Comparison of ENCODE assay signal across 23 cellular contexts in the genomic region with DNA sequence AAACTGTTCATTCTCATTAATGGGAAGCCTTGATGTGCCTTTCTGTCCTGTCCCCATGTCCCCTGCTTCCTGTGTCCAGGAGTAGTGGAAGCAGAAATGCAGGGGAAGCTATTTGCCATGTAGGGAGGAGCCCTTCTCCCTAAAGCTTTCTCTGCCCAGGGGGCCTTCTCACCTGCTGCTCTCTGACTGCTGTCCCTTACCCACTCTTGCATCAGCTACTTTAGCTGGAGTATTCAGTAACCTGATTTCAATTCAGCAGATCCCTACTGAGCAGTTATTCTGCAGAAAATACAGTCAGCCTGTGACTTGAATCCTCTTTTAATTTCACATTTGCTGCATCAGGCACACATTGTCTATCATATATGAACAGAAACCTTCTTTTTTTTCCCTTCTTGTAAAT.
DNase-seq lines count a peak whose midpoint lies in the region; ATAC-seq lines count a peak whose summit lies in the region.
"Had no signal": no experiment of that assay in that cellular context is flagged by ENCODE, and none has a peak within 500 bp of the region (broad histone marks: within the 10 kb centered on the region; RNA-seq: fewer than 3 reads in every experiment).

No MANE protein-coding gene starts in this region.

- no peaks in the 10 kb centered on the region for H3K36me3 ChIP-seq in iPS-15b (ENCODE audit: control insufficient read depth, insufficient read depth, low read length)
- H3K36me3 ChIP-seq: adrenal gland had no signal

- H3K4me3 ChIP-seq in iPS-15b (ENCODE audit: low read depth, low read length) = no peak overlapping the region
- H3K4me3 ChIP-seq: adrenal gland, mucosa of descending colon, vagina had no signal

- H3K9ac ChIP-seq in iPS-15b (ENCODE audit: low read depth, low read length) = peak overlapping the region; percentile 5
- H3K9ac ChIP-seq: SK-N-SH had no signal

- H3K4me1 ChIP-seq in iPS-15b (ENCODE audit: control insufficient read depth, insufficient read depth, low read length) = peaks cover 19% of the 10 kb centered on the region
- H3K4me1 ChIP-seq: adrenal gland had no signal

- DNase-seq in NCI-H2171 treated with DMSO at 0.1 percent for 48 hours (lab: John Stamatoyannopoulos, UW) (peak; percentile 42), NCI-H2171 (lab: John Stamatoyannopoulos, UW) (no peak), NCI-H146 (lab: John Stamatoyannopoulos, UW) (peak; percentile 85), NCI-H774 (lab: John Stamatoyannopoulos, UW) (peak; percentile 72), cerebellum (ENCODE audit: low spot score) (no peak), DMS 273 treated with DMSO at 0.1 percent for 48 hours (lab: John Stamatoyannopoulos, UW) (no peak)
- DNase-seq: activated CD4-positive, alpha-beta T cell treated with anti-CD3 and anti-CD28 coated beads, Interleukin-2, amount 50 U/mL, for 48 hours; adrenal gland; central memory CD4-positive, alpha-beta T cell; endodermal cell; KG1; left cardiac atrium; mucosa of descending colon; NCI-H226; nucleus accumbens; right cardiac atrium; SK-N-SH; substantia nigra had no signal

- H3K27me3 ChIP-seq in iPS-15b (ENCODE audit: control insufficient read depth, insufficient read depth, low read length) = no peaks in the 10 kb centered on the region
- H3K27me3 ChIP-seq: adrenal gland, vagina had no signal

- no peaks in the 10 kb centered on the region for H3K9me3 ChIP-seq in iPS-15b (ENCODE audit: control insufficient read depth, insufficient read depth, low read length)
- H3K9me3 ChIP-seq: adrenal gland, mucosa of descending colon, SK-N-SH, vagina had no signal

- no peak for ATAC-seq in GM18868 (IDR thresholded peaks at IDR 0.05; ENCODE audit: unreplicated experiment)
- ATAC-seq: activated T-helper 17 cell treated with anti-CD3 and anti-CD28 coated beads, Interleukin-2, amount 50 U/mL, for 72 hours; left cardiac atrium; mucosa of descending colon; Panc1; right cardiac atrium had no signal

Comparison
In these comparisons a context has a peak if more than half of its experiments do, and no peak if none do; other contexts are left out.
1. DNase-seq: peak in NCI-H2171 treated with DMSO at 0.1 percent for 48 hours (single experiment), NCI-H146 (single experiment) and NCI-H774 (single experiment); none in NCI-H2171 (single experiment), cerebellum (single experiment) and DMS 273 treated with DMSO at 0.1 percent for 48 hours (single experiment).